18 cellular contexts compared by ENCODE assay signal in genomic region chr12:24407884-24408283, GRCh38.
"Had no signal": no experiment of that assay in that cellular context is flagged by ENCODE, and none has a peak within 500 bp of the region (broad histone marks: within the 10 kb centered on the region; RNA-seq: fewer than 3 reads in every experiment).

No MANE protein-coding gene starts in this region.

- ATAC-seq: left lobe of liver; naive thymus-derived CD4-positive, alpha-beta T cell; right cardiac atrium had no signal

- H3K4me1 ChIP-seq: transverse colon had no signal

- H3K27ac ChIP-seq: dorsolateral prefrontal cortex, hepatocyte, stomach, thoracic aorta, transverse colon had no signal

- H3K36me3 ChIP-seq: stomach, thoracic aorta, transverse colon had no signal

- H3K27me3 ChIP-seq: dorsolateral prefrontal cortex, hepatocyte, stomach, transverse colon had no signal

- DNase-seq: cortex of kidney; dorsolateral prefrontal cortex; effector CD8-positive, alpha-beta T cell; foreskin melanocyte; head of caudate nucleus; mammary epithelial cell; naive thymus-derived CD4-positive, alpha-beta T cell; posterior cingulate gyrus; right cardiac atrium; small intestine; stimulated activated CD4-positive, alpha-beta T cell treated with anti-CD3 and anti-CD28 coated beads, Interleukin-12 subunit alpha, Interleukin-12 subunit beta, amount 100 ng/mL, for 4 hours; stimulated activated naive CD4-positive, alpha-beta T cell; stomach; substantia nigra; transverse colon had no signal

- H3K4me3 ChIP-seq: dorsolateral prefrontal cortex, hepatocyte, stomach, thoracic aorta, transverse colon had no signal

- H3K9me3 ChIP-seq: stomach, thoracic aorta, transverse colon had no signal
